17 cellular contexts compared by ENCODE assay signal in genomic region chr11:118666331-118666730, GRCh38. TPM values are rescaled to one million over a fixed set of nuclear protein-coding genes. Genes with fewer than 3 reads are reported as not detected.
"Had no signal": no experiment of that assay in that cellular context is flagged by ENCODE, and none has a peak within 500 bp of the region (broad histone marks: within the 10 kb centered on the region; RNA-seq: fewer than 3 reads in every experiment).

No MANE protein-coding gene starts in this region.

- DNase-seq: activated CD4-positive, alpha-beta T cell treated with anti-CD3 and anti-CD28 coated beads, Interleukin-2, amount 10 ng/mL, durations not matched to agents 24 days and 14 days; activated CD8-positive, alpha-beta T cell treated with anti-CD3 and anti-CD28 coated beads for 36 hours; activated naive CD4-positive, alpha-beta T cell treated with anti-CD3 and anti-CD28 coated beads, Interleukin-2, amount 50 U/mL, for 16 hours; activated T-cell treated with anti-CD3 and anti-CD28 coated beads, Interleukin-2, amount 50 U/mL, for 4 hours; cortex of kidney; stimulated activated CD4-positive, alpha-beta T cell treated with anti-CD3 and anti-CD28 coated beads, Interleukin-2, amount 100 ng/mL, for 24 hours; stimulated activated naive CD4-positive, alpha-beta T cell treated with Interleukin-2 at 50 U/mL for 16 hours; substantia nigra; T-helper 9 cell had no signal

- ATAC-seq: activated CD8-positive, alpha-beta T cell treated with anti-CD3 and anti-CD28 coated beads for 36 hours; activated T-cell treated with anti-CD3 and anti-CD28 coated beads, Interleukin-2, amount 50 U/mL, for 4 hours; left lobe of liver had no signal

RNA-seq across cellular contexts. Expression of gene TREH, which starts 13.1 kb away (rescaled TPM):
- total RNA-seq: activated CD4-positive, alpha-beta T cell treated with anti-CD3 and anti-CD28 coated beads, Interleukin-2, amount 10 ng/mL, durations not matched to agents 24 days and 14 days; activated CD8-positive, alpha-beta T cell treated with anti-CD3 and anti-CD28 coated beads for 36 hours; activated T-cell treated with anti-CD3 and anti-CD28 coated beads, Interleukin-2, amount 50 U/mL, for 4 hours; ascending aorta; frontal cortex; lung microvascular endothelial cell; myocyte; osteoblast; progenitor cell of endocrine pancreas had no signal
- polyA plus RNA-seq: keratinocyte had no signal
